10 cellular contexts compared by ENCODE assay signal in the genomic region with DNA sequence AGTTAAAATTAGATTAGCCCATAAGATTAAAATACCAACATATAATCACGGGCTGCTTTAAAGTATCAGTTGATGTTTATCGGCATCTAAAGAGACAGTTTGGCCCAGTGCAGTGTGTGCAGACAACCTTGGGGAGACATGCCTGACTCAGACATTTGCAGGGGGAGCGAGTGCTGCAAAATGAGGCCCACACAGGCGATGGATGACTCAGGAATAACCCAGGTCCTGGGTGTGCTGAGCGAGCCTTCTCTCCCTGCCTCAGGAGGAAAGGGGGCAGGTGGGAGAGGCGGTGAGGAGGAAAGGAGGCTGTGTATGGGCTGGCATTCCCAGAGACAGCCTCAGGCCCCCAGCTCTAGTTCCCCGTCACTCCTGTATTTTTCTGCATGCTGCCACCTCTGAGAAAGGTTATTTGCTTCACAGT. TPM values are rescaled to one million over a fixed set of nuclear protein-coding genes. Genes with fewer than 3 reads are reported as not detected.
A peak's percentile ranks its signal among the peaks of the same experiment; 100 is the strongest.
DNase-seq lines count a peak whose midpoint lies in the region; ATAC-seq, FAIRE-seq and TF ChIP-seq lines count a peak whose summit lies in the region.
"Had no signal": no experiment of that assay in that cellular context is flagged by ENCODE, and none has a peak within 500 bp of the region (broad histone marks: within the 10 kb centered on the region; RNA-seq: fewer than 3 reads in every experiment).

No MANE protein-coding gene starts in this region.

- H3K9ac ChIP-seq in mesenchymal stem cell (ENCODE audit: low read length): peak overlapping the region; percentile 82

- no peaks in the 10 kb centered on the region for H3K27me3 Mint-ChIP-seq in activated CD4-positive, alpha-beta memory T cell treated with anti-CD3 and anti-CD28 coated beads for 36 hours
- H3K27me3 Mint-ChIP-seq in activated CD4-positive, alpha-beta memory T cell treated with anti-CD3 and anti-CD28 coated beads, Interleukin-2, amount 10 ng/mL, durations not matched to agents 7 days and 5 days: no peaks in the 10 kb centered on the region
- no peaks in the 10 kb centered on the region for H3K27me3 Mint-ChIP-seq in activated naive CD4-positive, alpha-beta T cell treated with anti-CD3 and anti-CD28 coated beads for 36 hours (ENCODE audit: low read depth)

- peaks cover 51% of the 10 kb centered on the region for H3K79me1 ChIP-seq in mesenchymal stem cell (replicated peaks; ENCODE audit: low read length, poor library complexity, severe bottlenecking)

- H3K27ac Mint-ChIP-seq in activated CD4-positive, alpha-beta memory T cell treated with anti-CD3 and anti-CD28 coated beads for 36 hours: no peak overlapping the region
- H3K27ac Mint-ChIP-seq in activated CD4-positive, alpha-beta memory T cell treated with anti-CD3 and anti-CD28 coated beads, Interleukin-2, amount 10 ng/mL, durations not matched to agents 7 days and 5 days: no peak overlapping the region
- no peak overlapping the region for H3K27ac Mint-ChIP-seq in activated naive CD4-positive, alpha-beta T cell treated with anti-CD3 and anti-CD28 coated beads for 36 hours

- 12% methylated on average over 6 of the region's 7 CpGs for WGBS in mesenchymal stem cell

- H3K9me3 Mint-ChIP-seq in activated CD4-positive, alpha-beta memory T cell treated with anti-CD3 and anti-CD28 coated beads for 36 hours: no peaks in the 10 kb centered on the region
- H3K9me3 Mint-ChIP-seq in activated CD4-positive, alpha-beta memory T cell treated with anti-CD3 and anti-CD28 coated beads, Interleukin-2, amount 10 ng/mL, durations not matched to agents 7 days and 5 days: no peaks in the 10 kb centered on the region
- no peaks in the 10 kb centered on the region for H3K9me3 Mint-ChIP-seq in activated naive CD4-positive, alpha-beta T cell treated with anti-CD3 and anti-CD28 coated beads for 36 hours

- no peak overlapping the region for H3K4me3 Mint-ChIP-seq in activated CD4-positive, alpha-beta memory T cell treated with anti-CD3 and anti-CD28 coated beads for 36 hours
- no peak overlapping the region for H3K4me3 Mint-ChIP-seq in activated CD4-positive, alpha-beta memory T cell treated with anti-CD3 and anti-CD28 coated beads, Interleukin-2, amount 10 ng/mL, durations not matched to agents 7 days and 5 days
- no peak overlapping the region for H3K4me3 Mint-ChIP-seq in activated naive CD4-positive, alpha-beta T cell treated with anti-CD3 and anti-CD28 coated beads for 36 hours

- no peak for FAIRE-seq in bronchial epithelial cell (lab: Jason Lieb, UNC)

- H3K14ac ChIP-seq in mesenchymal stem cell (ENCODE audit: low read length in 2 of 2): no peak overlapping the region

- peak; percentile 13 for DNase-seq in activated CD4-positive, alpha-beta memory T cell treated with anti-CD3 and anti-CD28 coated beads for 36 hours
- DNase-seq in activated CD4-positive, alpha-beta memory T cell treated with anti-CD3 and anti-CD28 coated beads, Interleukin-2, amount 10 ng/mL, durations not matched to agents 7 days and 5 days: no peak
- DNase-seq in bronchial epithelial cell (ENCODE audit: low read depth) (peak; percentile 79), mesenchymal stem cell (peak; percentile 94), upper lobe of right lung (no peak), hippocampal formation (lab: John Stamatoyannopoulos, UW) (no peak)
- no peak for DNase-seq in activated naive CD4-positive, alpha-beta T cell treated with anti-CD3 and anti-CD28 coated beads for 36 hours
- DNase-seq: effector CD8-positive, alpha-beta T cell had no signal

- CTCF ChIA-PET in activated CD4-positive, alpha-beta memory T cell treated with anti-CD3 and anti-CD28 coated beads for 36 hours (lab: Charles Lee): interaction anchor here (1.4 to 1.9 kb wide), 3 partner anchors 9 to 101 kb away, joined by 3 to 8 read pairs (median 6); a partner anchor contains a TSS
- CTCF ChIA-PET in activated CD4-positive, alpha-beta memory T cell treated with anti-CD3 and anti-CD28 coated beads, Interleukin-2, amount 10 ng/mL, durations not matched to agents 7 days and 5 days (lab: Charles Lee): interaction anchor here (0.8 kb wide), 1 partner anchor 101 kb away, joined by 3 read pairs; no protein-coding TSS in a partner anchor
- CTCF ChIA-PET in activated naive CD4-positive, alpha-beta T cell treated with anti-CD3 and anti-CD28 coated beads for 36 hours (lab: Charles Lee): interaction anchor here (0.9 to 1.0 kb wide), 2 partner anchors 9 to 34 kb away, joined by 3 to 5 read pairs; a partner anchor contains a TSS

- no peak for TF ChIP-seq CTCF in bronchial epithelial cell (IDR thresholded peaks at IDR 0.05; ENCODE audit: insufficient read depth, low read length, severe bottlenecking)
- TF ChIP-seq CTCF in upper lobe of right lung (IDR thresholded peaks at IDR 0.05): no peak

- H2BK15ac ChIP-seq in mesenchymal stem cell (ENCODE audit: low read depth, poor library complexity, severe bottlenecking): no peak overlapping the region

- H3K27me3 ChIP-seq in bronchial epithelial cell (ENCODE audit: control insufficient read depth, insufficient read depth, low read length): no peaks in the 10 kb centered on the region
- H3K27me3 ChIP-seq in mesenchymal stem cell (ENCODE audit: control insufficient read depth in 1 of 2, insufficient read depth in 1 of 2, low read length in 2 of 2): no peaks in the 10 kb centered on the region
- no peaks in the 10 kb centered on the region for H3K27me3 ChIP-seq in upper lobe of right lung

- peaks cover 38% of the 10 kb centered on the region for H3K4me1 Mint-ChIP-seq in activated CD4-positive, alpha-beta memory T cell treated with anti-CD3 and anti-CD28 coated beads for 36 hours (ENCODE audit: low read depth)
- peaks cover 15% of the 10 kb centered on the region for H3K4me1 Mint-ChIP-seq in activated CD4-positive, alpha-beta memory T cell treated with anti-CD3 and anti-CD28 coated beads, Interleukin-2, amount 10 ng/mL, durations not matched to agents 7 days and 5 days
- peaks cover 50% of the 10 kb centered on the region for H3K4me1 Mint-ChIP-seq in activated naive CD4-positive, alpha-beta T cell treated with anti-CD3 and anti-CD28 coated beads for 36 hours (ENCODE audit: low read depth)

- H3K36me3 ChIP-seq in bronchial epithelial cell (ENCODE audit: control insufficient read depth, insufficient read depth, low read length): peaks cover 3% of the 10 kb centered on the region
- H3K36me3 ChIP-seq in mesenchymal stem cell (ENCODE audit: control insufficient read depth in 1 of 2, insufficient read depth in 2 of 2, low read depth in 1 of 2, low read length in 2 of 2): peaks cover 0 to 5% of the 10 kb centered on the region in 2 experiments
- H3K36me3 ChIP-seq in upper lobe of right lung: no peaks in the 10 kb centered on the region

- H3K27ac ChIP-seq in mesenchymal stem cell (ENCODE audit: low read length, poor library complexity, severe bottlenecking): peak overlapping the region; percentile 14
- H3K27ac ChIP-seq in upper lobe of right lung: peak overlapping the region; percentile 12
- H3K27ac ChIP-seq: SK-N-MC had no signal

- H3K4me3 ChIP-seq in bronchial epithelial cell (ENCODE audit: low read depth, low read length) (no peak overlapping the region), mesenchymal stem cell (ENCODE audit: insufficient read depth in 1 of 2, low read depth in 1 of 2, low read length in 2 of 2) (peak overlapping the region in 1 of 2 experiments; percentile 58), upper lobe of right lung (no peak overlapping the region)
- H3K4me3 ChIP-seq: SK-N-MC had no signal

- H2BK5ac ChIP-seq in mesenchymal stem cell (ENCODE audit: low read depth, low read length, poor library complexity, severe bottlenecking): no peak overlapping the region

- H3K4me1 ChIP-seq in mesenchymal stem cell (ENCODE audit: control insufficient read depth, insufficient read depth, low read depth, low read length) (peaks cover 22% of the 10 kb centered on the region), upper lobe of right lung (peaks cover 65% of the 10 kb centered on the region)

- intact Hi-C loops in activated CD4-positive, alpha-beta memory T cell treated with anti-CD3 and anti-CD28 coated beads for 36 hours (cut with micrococcal nuclease): no loop called here
- intact Hi-C loops in upper lobe of right lung (cut with DNase I): no loop called here
- intact Hi-C loops in activated naive CD4-positive, alpha-beta T cell treated with anti-CD3 and anti-CD28 coated beads for 36 hours (cut with micrococcal nuclease): no loop called here

- no peak overlapping the region for H3K4ac ChIP-seq in mesenchymal stem cell (ENCODE audit: low read depth in 1 of 2, low read length in 2 of 2)

- peak overlapping the region; percentile 25 to 44 for H2BK12ac ChIP-seq in mesenchymal stem cell (ENCODE audit: low read length in 2 of 2)

- H2BK120ac ChIP-seq in mesenchymal stem cell (ENCODE audit: low read depth, low read length): peak overlapping the region; percentile 2

- H3K4me2 ChIP-seq in mesenchymal stem cell (ENCODE audit: low read length, poor library complexity, severe bottlenecking): no peak overlapping the region

- H3K23ac ChIP-seq in mesenchymal stem cell (ENCODE audit: low read length in 2 of 2): no peak overlapping the region

- no peak overlapping the region for H2AFZ ChIP-seq in mesenchymal stem cell (ENCODE audit: low read depth, low read length)

- H4K91ac ChIP-seq in mesenchymal stem cell (ENCODE audit: low read length): no peak overlapping the region

- POLR2A ChIA-PET in activated CD4-positive, alpha-beta memory T cell treated with anti-CD3 and anti-CD28 coated beads for 36 hours (lab: Charles Lee): interaction anchor here (1.3 kb wide), 1 partner anchor 9 kb away, joined by 8 read pairs; a partner anchor contains a TSS
- POLR2A ChIA-PET in activated CD4-positive, alpha-beta memory T cell treated with anti-CD3 and anti-CD28 coated beads, Interleukin-2, amount 10 ng/mL, durations not matched to agents 7 days and 5 days (lab: Charles Lee): interaction anchor here (1.1 to 2.3 kb wide), 2 partner anchors 8 to 9 kb away, joined by 3 to 18 read pairs; a partner anchor contains a TSS

- no peak for ATAC-seq in upper lobe of right lung
- no peak for ATAC-seq in HG03469 (IDR thresholded peaks at IDR 0.05; ENCODE audit: unreplicated experiment)

- H4K8ac ChIP-seq in mesenchymal stem cell (ENCODE audit: low read length): no peak overlapping the region

- no peak overlapping the region for H2AK5ac ChIP-seq in mesenchymal stem cell (ENCODE audit: low read length, severe bottlenecking)

- peaks cover 4% of the 10 kb centered on the region for H3K36me3 Mint-ChIP-seq in activated CD4-positive, alpha-beta memory T cell treated with anti-CD3 and anti-CD28 coated beads for 36 hours
- peaks cover 12% of the 10 kb centered on the region for H3K36me3 Mint-ChIP-seq in activated CD4-positive, alpha-beta memory T cell treated with anti-CD3 and anti-CD28 coated beads, Interleukin-2, amount 10 ng/mL, durations not matched to agents 7 days and 5 days (ENCODE audit: low read depth)
- H3K36me3 Mint-ChIP-seq in activated naive CD4-positive, alpha-beta T cell treated with anti-CD3 and anti-CD28 coated beads for 36 hours (ENCODE audit: low read depth): peaks cover 2% of the 10 kb centered on the region

- H3K9me3 ChIP-seq in mesenchymal stem cell (ENCODE audit: control insufficient read depth, low read length) (no peaks in the 10 kb centered on the region), upper lobe of right lung (no peaks in the 10 kb centered on the region)

- H3K18ac ChIP-seq in mesenchymal stem cell (ENCODE audit: low read depth in 1 of 2, low read length in 2 of 2): peak overlapping the region; percentile 38 to 74

RNA-seq across cellular contexts. Expression of a gene that starts 9.0 kb away (rescaled TPM):
- total RNA-seq in activated CD4-positive, alpha-beta memory T cell treated with anti-CD3 and anti-CD28 coated beads for 36 hours: 10 to 100 TPM; 16.0 to 17.8 TPM
- total RNA-seq in activated CD4-positive, alpha-beta memory T cell treated with anti-CD3 and anti-CD28 coated beads, Interleukin-2, amount 10 ng/mL, durations not matched to agents 7 days and 5 days: 10 to 100 TPM; 26.6 to 27.5 TPM
- total RNA-seq in bronchial epithelial cell (5.0 and 22.8 TPM in 2 replicates), upper lobe of right lung (62.4 TPM)
- 37.0 TPM for polyA plus RNA-seq in mesenchymal stem cell (2013, experiment 1 of 2)
- polyA plus RNA-seq in mesenchymal stem cell (2013, experiment 2 of 2): 36.1 TPM
- 10 to 100 TPM; 15.4 to 16.5 TPM for total RNA-seq in activated naive CD4-positive, alpha-beta T cell treated with anti-CD3 and anti-CD28 coated beads for 36 hours

Comparison
In these comparisons a context has a peak if more than half of its experiments do, and no peak if none do; other contexts are left out.
1. DNase-seq: peak in activated CD4-positive, alpha-beta memory T cell treated with anti-CD3 and anti-CD28 coated beads for 36 hours (single experiment), bronchial epithelial cell (single experiment) and mesenchymal stem cell (single experiment); none in activated CD4-positive, alpha-beta memory T cell treated with anti-CD3 and anti-CD28 coated beads, Interleukin-2, amount 10 ng/mL, durations not matched to agents 7 days and 5 days (single experiment), upper lobe of right lung (single experiment), hippocampal formation (0 of 2) and activated naive CD4-positive, alpha-beta T cell treated with anti-CD3 and anti-CD28 coated beads for 36 hours (single experiment).